ENCODE assay signal across 1 cellular context in the genomic region with DNA sequence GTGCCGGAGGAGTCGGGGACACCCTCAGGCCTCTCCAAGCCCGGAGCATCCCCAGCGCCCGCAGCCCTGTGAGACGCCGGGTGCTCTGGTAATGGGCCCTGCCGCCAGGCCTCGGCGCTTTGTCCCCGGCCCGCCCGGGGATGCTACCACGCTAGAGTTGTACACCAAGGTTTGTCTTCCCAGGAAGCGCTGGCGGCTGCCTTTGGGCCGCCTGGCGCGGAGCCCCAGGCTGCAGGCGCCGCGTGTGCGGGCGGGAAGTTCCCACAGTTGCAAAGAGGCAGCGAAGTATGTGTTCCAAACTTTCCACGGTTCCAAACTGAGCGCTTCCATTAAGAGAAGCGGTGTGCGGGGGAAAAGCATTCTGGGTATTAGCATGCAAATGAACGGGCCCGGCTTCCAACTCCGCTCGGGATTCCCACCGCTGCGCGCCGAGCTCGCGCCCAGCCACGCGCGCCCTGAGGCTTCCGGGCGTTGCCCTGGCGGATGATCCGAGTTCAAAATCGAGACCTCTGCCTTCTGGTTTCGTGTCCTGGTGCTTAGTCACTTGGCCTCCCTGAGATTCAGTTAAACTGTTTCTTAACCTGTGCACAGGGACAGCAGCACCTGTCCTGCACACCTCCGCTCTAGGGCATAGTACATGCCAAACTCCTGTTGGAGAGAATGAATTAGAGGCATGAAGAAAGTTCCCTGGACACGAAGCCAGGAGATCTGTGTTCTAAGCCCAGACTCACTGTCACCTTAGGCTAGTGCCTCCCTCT.
A peak's percentile ranks its signal among the peaks of the same experiment; 100 is the strongest.
TF ChIP-seq lines count a peak whose summit lies in the region.

No MANE protein-coding gene starts in this region.

TF ChIP-seq in SK-N-SH, 30 proteins besides CTCF, POLR2A, EP300 and RAD21 (continued from another document):
- TF ChIP-seq EZH2phosphoT487 (IDR thresholded peaks at IDR 0.05; ENCODE audit: borderline replicate concordance, low read depth) (no peak), POLR2AphosphoS5 (IDR thresholded peaks at IDR 0.05; ENCODE audit: low read depth, low read length) (peak; percentile 72), SMC3 (IDR thresholded peaks at IDR 0.05; ENCODE audit: low read depth, low read length) (no peak), IRF3 (IDR thresholded peaks at IDR 0.05; ENCODE audit: low read depth, low read length) (no peak), GATA2 (CRISPR knock-in tag; IDR thresholded peaks at IDR 0.05) (no peak), CHD2 (IDR thresholded peaks at IDR 0.05; ENCODE audit: low read length, partially characterized antibody) (peak; percentile 68), TCF12 (IDR thresholded peaks at IDR 0.05) (no peak), YY1 (IDR thresholded peaks at IDR 0.05; ENCODE audit: low read depth) (0 out of 2 replicates have a peak, but pooled peaks have one; percentile 31), SIN3A (IDR thresholded peaks at IDR 0.05; ENCODE audit: borderline replicate concordance, low read depth, low read length) (0 out of 2 replicates have a peak, but pooled peaks have one; percentile 27), ELF1 (IDR thresholded peaks at IDR 0.05) (0 out of 2 replicates have a peak, but pooled peaks have one; percentile 14), TEAD4 (IDR thresholded peaks at IDR 0.05; ENCODE audit: borderline replicate concordance, insufficient read depth) (no peak), GABPA (IDR thresholded peaks at IDR 0.05; ENCODE audit: low read depth) (no peak), MEF2A (IDR thresholded peaks at IDR 0.05; ENCODE audit: borderline replicate concordance, low read depth) (no peak), PBX3 (IDR thresholded peaks at IDR 0.05) (no peak)
- TF ChIP-seq, protein P1, sequence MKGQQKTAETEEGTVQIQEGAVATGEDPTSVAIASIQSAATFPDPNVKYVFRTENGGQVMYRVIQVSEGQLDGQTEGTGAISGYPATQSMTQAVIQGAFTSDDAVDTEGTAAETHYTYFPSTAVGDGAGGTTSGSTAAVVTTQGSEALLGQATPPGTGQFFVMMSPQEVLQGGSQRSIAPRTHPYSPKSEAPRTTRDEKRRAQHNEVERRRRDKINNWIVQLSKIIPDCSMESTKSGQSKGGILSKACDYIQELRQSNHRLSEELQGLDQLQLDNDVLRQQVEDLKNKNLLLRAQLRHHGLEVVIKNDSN (IDR thresholded peaks at IDR 0.05; ENCODE audit: borderline replicate concordance, low read depth) = no peak
- TF ChIP-seq, protein P2, sequence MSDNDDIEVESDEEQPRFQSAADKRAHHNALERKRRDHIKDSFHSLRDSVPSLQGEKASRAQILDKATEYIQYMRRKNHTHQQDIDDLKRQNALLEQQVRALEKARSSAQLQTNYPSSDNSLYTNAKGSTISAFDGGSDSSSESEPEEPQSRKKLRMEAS (IDR thresholded peaks at IDR 0.05; ENCODE audit: low read depth) = no peak
- TF ChIP-seq, protein P3, sequence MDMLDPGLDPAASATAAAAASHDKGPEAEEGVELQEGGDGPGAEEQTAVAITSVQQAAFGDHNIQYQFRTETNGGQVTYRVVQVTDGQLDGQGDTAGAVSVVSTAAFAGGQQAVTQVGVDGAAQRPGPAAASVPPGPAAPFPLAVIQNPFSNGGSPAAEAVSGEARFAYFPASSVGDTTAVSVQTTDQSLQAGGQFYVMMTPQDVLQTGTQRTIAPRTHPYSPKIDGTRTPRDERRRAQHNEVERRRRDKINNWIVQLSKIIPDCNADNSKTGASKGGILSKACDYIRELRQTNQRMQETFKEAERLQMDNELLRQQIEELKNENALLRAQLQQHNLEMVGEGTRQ (IDR thresholded peaks at IDR 0.05; ENCODE audit: borderline replicate concordance, low read depth, low read length) = no peak
TF ChIP-seq in SK-N-SH: peak in this region for 9.
